In the genomic region with DNA sequence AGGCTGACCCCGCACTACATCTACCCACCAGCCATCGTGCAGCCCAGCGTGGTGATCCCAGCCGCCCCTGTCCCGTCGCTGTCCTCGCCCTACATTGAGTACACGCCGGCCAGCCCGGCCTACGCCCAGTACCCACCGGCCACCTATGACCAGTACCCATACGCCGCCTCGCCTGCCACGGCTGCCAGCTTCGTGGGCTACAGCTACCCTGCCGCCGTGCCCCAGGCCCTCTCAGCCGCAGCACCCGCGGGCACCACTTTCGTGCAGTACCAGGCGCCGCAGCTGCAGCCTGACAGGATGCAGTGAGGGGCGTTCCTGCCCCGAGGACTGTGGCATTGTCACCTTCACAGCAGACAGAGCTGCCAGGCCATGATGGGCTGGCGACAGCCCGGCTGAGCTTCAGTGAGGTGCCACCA, we compare ENCODE assay signal across 21 cellular contexts. TPM values are rescaled to one million over a fixed set of nuclear protein-coding genes. Genes with fewer than 3 reads are reported as not detected.
DNase-seq lines count a peak whose midpoint lies in the region; ATAC-seq and TF ChIP-seq lines count a peak whose summit lies in the region.
"Had no signal": no experiment of that assay in that cellular context is flagged by ENCODE, and none has a peak within 500 bp of the region (broad histone marks: within the 10 kb centered on the region; RNA-seq: fewer than 3 reads in every experiment).

No MANE protein-coding gene starts in this region.

- H3K27me3 ChIP-seq in spleen (replicated peaks in 1 of 7), result no peaks in the 10 kb centered on the region
- H3K27me3 ChIP-seq: dorsolateral prefrontal cortex had no signal

- no peaks in the 10 kb centered on the region for H3K27me3 Mint-ChIP-seq in activated CD8-positive, alpha-beta T cell treated with anti-CD3 and anti-CD28 coated beads, Interleukin-2, amount 10 ng/mL, durations not matched to agents 7 days and 5 days (ENCODE audit: low read depth)
- H3K27me3 Mint-ChIP-seq in activated CD8-positive, alpha-beta T cell treated with anti-CD3 and anti-CD28 coated beads for 36 hours, result no peaks in the 10 kb centered on the region
- no peaks in the 10 kb centered on the region for H3K27me3 Mint-ChIP-seq in central memory CD8-positive, alpha-beta T cell
- peaks cover 81 to 83% (median 81%) of the 10 kb centered on the region in 3 donors for H3K27me3 Mint-ChIP-seq in immature natural killer cell (ENCODE audit: low read depth in 3 of 3)
- H3K27me3 Mint-ChIP-seq: activated CD4-positive, alpha-beta T cell treated with anti-CD3 and anti-CD28 coated beads, Interleukin-2, amount 10 ng/mL, durations not matched to agents 7 days and 5 days had no signal

- intact Hi-C loops in activated CD8-positive, alpha-beta T cell treated with anti-CD3 and anti-CD28 coated beads for 36 hours (cut with micrococcal nuclease), result no loop called here
- intact Hi-C loops in spleen (cut with DNase I; ENCODE audit: low total_unique reads), result no loop called here

- TF ChIP-seq CTCF in activated CD8-positive, alpha-beta T cell treated with anti-CD3 and anti-CD28 coated beads for 36 hours (IDR thresholded peaks at IDR 0.05), result no peak
- TF ChIP-seq CTCF in spleen (IDR thresholded peaks at IDR 0.05 in 8 of 11, conservative IDR thresholded peaks at IDR 0.05 in 3 of 11), result no peak

- peaks cover 3 to 100% (median 50%) of the 10 kb centered on the region in 6 donors for H3K4me1 ChIP-seq in spleen

- no peak overlapping the region for H3K4me3 Mint-ChIP-seq in activated CD8-positive, alpha-beta T cell treated with anti-CD3 and anti-CD28 coated beads, Interleukin-2, amount 10 ng/mL, durations not matched to agents 7 days and 5 days
- no peak overlapping the region for H3K4me3 Mint-ChIP-seq in activated CD8-positive, alpha-beta T cell treated with anti-CD3 and anti-CD28 coated beads for 36 hours
- peak overlapping the region; percentile 50 for H3K4me3 Mint-ChIP-seq in central memory CD8-positive, alpha-beta T cell
- peak overlapping the region in 4 of 5 donors; percentile 30 to 76 (median 62) for H3K4me3 Mint-ChIP-seq in immature natural killer cell
- H3K4me3 Mint-ChIP-seq: activated CD4-positive, alpha-beta T cell treated with anti-CD3 and anti-CD28 coated beads, Interleukin-2, amount 10 ng/mL, durations not matched to agents 7 days and 5 days; nephron had no signal

- POLR2A ChIA-PET in activated CD8-positive, alpha-beta T cell treated with anti-CD3 and anti-CD28 coated beads, Interleukin-2, amount 10 ng/mL, durations not matched to agents 7 days and 5 days (lab: Charles Lee), result interaction anchor here (1.3 kb wide), 1 partner anchor 15 kb away, joined by 4 read pairs; no protein-coding TSS in a partner anchor
- POLR2A ChIA-PET in activated CD8-positive, alpha-beta T cell treated with anti-CD3 and anti-CD28 coated beads for 36 hours (lab: Charles Lee), result interaction anchor here (0.9 to 4.2 kb wide), 7 partner anchors 8 to 19 kb away, joined by 3 to 24 read pairs (median 5); no protein-coding TSS in a partner anchor

- CTCF ChIA-PET in activated CD8-positive, alpha-beta T cell treated with anti-CD3 and anti-CD28 coated beads, Interleukin-2, amount 10 ng/mL, durations not matched to agents 7 days and 5 days (lab: Charles Lee), result no interaction called here
- CTCF ChIA-PET in activated CD8-positive, alpha-beta T cell treated with anti-CD3 and anti-CD28 coated beads for 36 hours (lab: Charles Lee), result no interaction called here

- no peaks in the 10 kb centered on the region for H3K9me3 ChIP-seq in spleen

- ATAC-seq in activated CD8-positive, alpha-beta T cell treated with anti-CD3 and anti-CD28 coated beads, Interleukin-2, amount 10 ng/mL, durations not matched to agents 7 days and 5 days, result no peak
- ATAC-seq in activated CD8-positive, alpha-beta T cell treated with anti-CD3 and anti-CD28 coated beads for 36 hours, result no peak
- ATAC-seq in central memory CD8-positive, alpha-beta T cell (replicated peaks; ENCODE audit: extremely low read depth, poor library complexity, severe bottlenecking), result peak; percentile 21
- ATAC-seq in esophagus mucosa, result no peak
- no peak for ATAC-seq in HG02981 (IDR thresholded peaks at IDR 0.05; ENCODE audit: unreplicated experiment)
- ATAC-seq: PC-3 had no signal

- H3K27ac Mint-ChIP-seq in activated CD8-positive, alpha-beta T cell treated with anti-CD3 and anti-CD28 coated beads, Interleukin-2, amount 10 ng/mL, durations not matched to agents 7 days and 5 days, result peak overlapping the region; percentile 39
- H3K27ac Mint-ChIP-seq in activated CD8-positive, alpha-beta T cell treated with anti-CD3 and anti-CD28 coated beads for 36 hours, result no peak overlapping the region
- peak overlapping the region; percentile 94 for H3K27ac Mint-ChIP-seq in central memory CD8-positive, alpha-beta T cell (ENCODE audit: low read depth)
- peak overlapping the region; percentile 46 to 90 (median 80) for H3K27ac Mint-ChIP-seq in immature natural killer cell
- H3K27ac Mint-ChIP-seq: nephron had no signal

- no peak overlapping the region for H3K4me3 ChIP-seq in spleen
- H3K4me3 ChIP-seq: dorsolateral prefrontal cortex, GM23248, smooth muscle cell had no signal

- H3K9me3 Mint-ChIP-seq in activated CD8-positive, alpha-beta T cell treated with anti-CD3 and anti-CD28 coated beads, Interleukin-2, amount 10 ng/mL, durations not matched to agents 7 days and 5 days (ENCODE audit: insufficient read depth), result no peaks in the 10 kb centered on the region
- H3K9me3 Mint-ChIP-seq in activated CD8-positive, alpha-beta T cell treated with anti-CD3 and anti-CD28 coated beads for 36 hours, result no peaks in the 10 kb centered on the region
- no peaks in the 10 kb centered on the region for H3K9me3 Mint-ChIP-seq in central memory CD8-positive, alpha-beta T cell
- H3K9me3 Mint-ChIP-seq in immature natural killer cell, result no peaks in the 10 kb centered on the region
- H3K9me3 Mint-ChIP-seq: activated CD4-positive, alpha-beta T cell treated with anti-CD3 and anti-CD28 coated beads, Interleukin-2, amount 10 ng/mL, durations not matched to agents 7 days and 5 days; nephron had no signal

- DNase-seq in activated CD8-positive, alpha-beta T cell treated with anti-CD3 and anti-CD28 coated beads, Interleukin-2, amount 10 ng/mL, durations not matched to agents 7 days and 5 days, result no peak
- no peak for DNase-seq in activated CD8-positive, alpha-beta T cell treated with anti-CD3 and anti-CD28 coated beads for 36 hours
- no peak for DNase-seq in central memory CD8-positive, alpha-beta T cell (ENCODE audit: low spot score in 2 of 2)
- DNase-seq in immature natural killer cell (peak; percentile 59 to 82 (median 64)), spleen (peak; percentile 78), KG1 (lab: John Stamatoyannopoulos, UW) (no peak)
- DNase-seq: 8988T; activated CD4-positive, alpha-beta T cell treated with anti-CD3 and anti-CD28 coated beads, Interleukin-2, amount 10 ng/mL, durations not matched to agents 7 days and 5 days; activated CD8-positive, alpha-beta memory T cell treated with anti-CD3 and anti-CD28 coated beads, Interleukin-2, amount 50 U/mL, for 4 hours; activated effector memory CD4-positive, alpha-beta T cell treated with Interleukin-2 at 50 U/mL for 16 hours; dorsolateral prefrontal cortex; GM23248; mesendoderm; NCI-H187 treated with DMSO at 0.1 percent for 48 hours; PC-3; stimulated activated CD4-positive, alpha-beta T cell treated with anti-CD3 and anti-CD28 coated beads, Interleukin-4, amount 100 ng/mL, for 24 hours; T-helper 1 cell had no signal

- H3K36me3 ChIP-seq in spleen, result peaks cover 6 to 83% (median 81%) of the 10 kb centered on the region in 6 donors

- no peak for TF ChIP-seq POLR2A in spleen (IDR thresholded peaks at IDR 0.05)

- no peak overlapping the region for H3K27ac ChIP-seq in spleen
- H3K27ac ChIP-seq: GM23248 had no signal

- WGBS in spleen, 5 donors, result 83 to 89% (median 86%) methylated on average over 27 to 29 of the region's 29 CpGs

- H3K4me1 Mint-ChIP-seq in activated CD8-positive, alpha-beta T cell treated with anti-CD3 and anti-CD28 coated beads, Interleukin-2, amount 10 ng/mL, durations not matched to agents 7 days and 5 days (ENCODE audit: low read depth), result peaks cover 34% of the 10 kb centered on the region
- H3K4me1 Mint-ChIP-seq in activated CD8-positive, alpha-beta T cell treated with anti-CD3 and anti-CD28 coated beads for 36 hours (ENCODE audit: low read depth), result peaks cover 23% of the 10 kb centered on the region
- H3K4me1 Mint-ChIP-seq in central memory CD8-positive, alpha-beta T cell, result peaks cover 42% of the 10 kb centered on the region
- peaks cover 57 to 61% of the 10 kb centered on the region in 2 donors for H3K4me1 Mint-ChIP-seq in immature natural killer cell

- peaks cover 36% of the 10 kb centered on the region for H3K36me3 Mint-ChIP-seq in activated CD8-positive, alpha-beta T cell treated with anti-CD3 and anti-CD28 coated beads, Interleukin-2, amount 10 ng/mL, durations not matched to agents 7 days and 5 days (ENCODE audit: low read depth)
- peaks cover 37% of the 10 kb centered on the region for H3K36me3 Mint-ChIP-seq in activated CD8-positive, alpha-beta T cell treated with anti-CD3 and anti-CD28 coated beads for 36 hours (ENCODE audit: low read depth)
- H3K36me3 Mint-ChIP-seq in central memory CD8-positive, alpha-beta T cell (ENCODE audit: insufficient read depth), result peaks cover 89% of the 10 kb centered on the region
- H3K36me3 Mint-ChIP-seq in immature natural killer cell, result peaks cover 5 to 44% (median 16%) of the 10 kb centered on the region in 3 donors

RNA-seq across cellular contexts. Expression of gene RBM38, which starts 16.4 kb away (rescaled TPM):
- total RNA-seq in activated CD8-positive, alpha-beta T cell treated with anti-CD3 and anti-CD28 coated beads, Interleukin-2, amount 10 ng/mL, durations not matched to agents 7 days and 5 days, result 10 to 100 TPM; 53.8 to 57.1 TPM
- 100 to 1,000 TPM; 114 to 116 TPM for total RNA-seq in activated CD8-positive, alpha-beta T cell treated with anti-CD3 and anti-CD28 coated beads for 36 hours
- 10 to 100 TPM; 43.6 to 89.1 (median 80.4) TPM for polyA plus RNA-seq in immature natural killer cell
- 100 to 1,000 TPM in 1 of 7 donors, 10 to 100 TPM in 6; 49.2 to 120 (median 61.6) TPM for total RNA-seq in spleen
- polyA plus RNA-seq in spleen, result 10 to 100 TPM; 48.6 to 87.8 (median 81.2) TPM
- 12.3 TPM for total RNA-seq in esophagus mucosa

RNA-seq across cellular contexts. Expression of gene RAE1, which starts 56.5 kb away (rescaled TPM):
- total RNA-seq in activated CD8-positive, alpha-beta T cell treated with anti-CD3 and anti-CD28 coated beads, Interleukin-2, amount 10 ng/mL, durations not matched to agents 7 days and 5 days, result 10 to 100 TPM; 35.0 to 37.2 TPM
- total RNA-seq in activated CD8-positive, alpha-beta T cell treated with anti-CD3 and anti-CD28 coated beads for 36 hours, result 10 to 100 TPM; 41.1 to 42.9 TPM
- 10 to 100 TPM; 35.7 to 54.5 (median 40.3) TPM for polyA plus RNA-seq in immature natural killer cell
- total RNA-seq in spleen, result 10 to 100 TPM; 22.0 to 41.3 (median 24.2) TPM
- 10 to 100 TPM; 16.2 to 20.2 (median 16.7) TPM for polyA plus RNA-seq in spleen
- total RNA-seq in esophagus mucosa, result 22.8 TPM

Comparison
In these comparisons a context has a peak if more than half of its experiments do, and no peak if none do; other contexts are left out.
1. DNase-seq: peak in immature natural killer cell (3 of 3) and spleen (single experiment); none in activated CD8-positive, alpha-beta T cell treated with anti-CD3 and anti-CD28 coated beads, Interleukin-2, amount 10 ng/mL, durations not matched to agents 7 days and 5 days (single experiment), activated CD8-positive, alpha-beta T cell treated with anti-CD3 and anti-CD28 coated beads for 36 hours (single experiment), central memory CD8-positive, alpha-beta T cell (0 of 2) and KG1 (single experiment).
2. H3K4me3 Mint-ChIP-seq: peak in central memory CD8-positive, alpha-beta T cell (single experiment) and immature natural killer cell (4 of 5); none in activated CD8-positive, alpha-beta T cell treated with anti-CD3 and anti-CD28 coated beads, Interleukin-2, amount 10 ng/mL, durations not matched to agents 7 days and 5 days (single experiment) and activated CD8-positive, alpha-beta T cell treated with anti-CD3 and anti-CD28 coated beads for 36 hours (single experiment).